ENCODE assay signal across 8 cellular contexts in genomic region chr14:34874386-34875030, GRCh38. TPM values are rescaled to one million over a fixed set of nuclear protein-coding genes. Genes with fewer than 3 reads are reported as not detected.
DNase-seq lines count a peak whose midpoint lies in the region; ATAC-seq and TF ChIP-seq lines count a peak whose summit lies in the region.

No MANE protein-coding gene starts in this region.

- POLR2A ChIA-PET in SK-N-SH (lab: Yijun Ruan, JAX), result interaction anchor here (0.9 to 2.6 kb wide), 6 partner anchors 9 to 682 kb away, joined by 3 to 18 read pairs (median 4); partner anchors contain the start of genes FAM177A1, PPP2R3C and SRP54

- peak overlapping the region; percentile 96 for H3K9ac ChIP-seq in SK-N-SH

- TF ChIP-seq CTCF in SK-N-SH (IDR thresholded peaks at IDR 0.05), result no peak; the same call in 1 of the 2 replicates

- intact Hi-C loops in sciatic nerve (cut with DNase I), result no loop called here

- TF ChIP-seq EP300 in SK-N-SH (IDR thresholded peaks at IDR 0.05; ENCODE audit: borderline replicate concordance in 1 of 2, low read depth in 1 of 2, low read length in 1 of 2), result no peak

- peaks cover 3 to 6% of the 10 kb centered on the region in 2 experiments; a peak in 3 of 4 replicates for H3K4me1 ChIP-seq in SK-N-SH (ENCODE audit: control insufficient read depth in 1 of 2, insufficient read depth in 2 of 2, low read depth in 1 of 2, low read length in 1 of 2)

- peak overlapping the region; percentile 95 to 98 for H3K27ac ChIP-seq in SK-N-SH (ENCODE audit: low read depth in 2 of 2, low read length in 1 of 2)
- H3K27ac ChIP-seq in angular gyrus (ENCODE audit: low read depth, low read length), result peak overlapping the region; percentile 88

- H3K27me3 ChIP-seq in SK-N-SH (ENCODE audit: insufficient read depth), result no peaks in the 10 kb centered on the region

- H3F3A ChIP-seq in SK-N-SH (replicated peaks; ENCODE audit: insufficient read depth), result peaks cover 18% of the 10 kb centered on the region

- no peaks in the 10 kb centered on the region for H3K9me3 ChIP-seq in SK-N-SH

- peaks cover 24% of the 10 kb centered on the region for H4K20me1 ChIP-seq in SK-N-SH (ENCODE audit: insufficient read depth)

- peaks cover 3 to 8% of the 10 kb centered on the region in 2 experiments for H3K36me3 ChIP-seq in SK-N-SH (replicated peaks in 1 of 2; ENCODE audit: control insufficient read depth in 1 of 2, insufficient read depth in 2 of 2, low read length in 1 of 2)

- peak; percentile 75 for DNase-seq in GM03348 (ENCODE audit: low spot score)
- peak; percentile 24 for DNase-seq in Jurkat, Clone E6-1 (ENCODE audit: low read depth, low spot score)
- peak; percentile 86 for DNase-seq in SK-N-SH
- DNase-seq in hepatic stellate cell (ENCODE audit: low spot score), result peak; percentile 44
- DNase-seq in sciatic nerve (ENCODE audit: low spot score), result peak; percentile 73
- DNase-seq in OCI-M2 (lab: John Stamatoyannopoulos, UW; ENCODE audit: unreplicated experiment), result no peak

- H3K4me3 ChIP-seq in Jurkat, Clone E6-1 (ENCODE audit: low read length), result peak overlapping the region; percentile 78
- peak overlapping the region; percentile 86 to 91 for H3K4me3 ChIP-seq in SK-N-SH (ENCODE audit: low read depth in 2 of 2, low read length in 1 of 2)

- H3K9me2 ChIP-seq in SK-N-SH, result no peaks in the 10 kb centered on the region

- CTCF ChIA-PET in SK-N-SH (lab: Yijun Ruan, JAX), result interaction anchor here (0.9 to 1.6 kb wide), 2 partner anchors 107 to 152 kb away, joined by 3 to 6 read pairs; no protein-coding TSS in a partner anchor

- ATAC-seq in GM21723 (IDR thresholded peaks at IDR 0.05; ENCODE audit: unreplicated experiment) (peak; percentile 22), sciatic nerve (peak; percentile 13)

- peak overlapping the region; percentile 95 for H2AFZ ChIP-seq in SK-N-SH (ENCODE audit: low read depth)

- WGBS in SK-N-SH (ENCODE audit: low lambda C conversion rate), result 2% methylated on average over 24 of the region's 85 CpGs

- TF ChIP-seq RAD21 in SK-N-SH (IDR thresholded peaks at IDR 0.05; ENCODE audit: low read length), result peak; percentile 25

- H3K79me2 ChIP-seq in SK-N-SH (ENCODE audit: insufficient read depth), result peaks cover 69% of the 10 kb centered on the region

- H3K4me2 ChIP-seq in SK-N-SH, result peak overlapping the region; percentile 90

TF ChIP-seq in SK-N-SH, 30 proteins besides CTCF, POLR2A, EP300 and RAD21:
- TF ChIP-seq, protein P1, sequence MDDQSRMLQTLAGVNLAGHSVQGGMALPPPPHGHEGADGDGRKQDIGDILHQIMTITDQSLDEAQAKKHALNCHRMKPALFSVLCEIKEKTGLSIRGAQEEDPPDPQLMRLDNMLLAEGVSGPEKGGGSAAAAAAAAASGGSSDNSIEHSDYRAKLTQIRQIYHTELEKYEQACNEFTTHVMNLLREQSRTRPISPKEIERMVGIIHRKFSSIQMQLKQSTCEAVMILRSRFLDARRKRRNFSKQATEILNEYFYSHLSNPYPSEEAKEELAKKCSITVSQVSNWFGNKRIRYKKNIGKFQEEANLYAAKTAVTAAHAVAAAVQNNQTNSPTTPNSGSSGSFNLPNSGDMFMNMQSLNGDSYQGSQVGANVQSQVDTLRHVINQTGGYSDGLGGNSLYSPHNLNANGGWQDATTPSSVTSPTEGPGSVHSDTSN (IDR thresholded peaks at IDR 0.05), result no peak
- TF ChIP-seq YY1 (IDR thresholded peaks at IDR 0.05; ENCODE audit: low read depth), result no peak
- no peak for TF ChIP-seq GATA2 (CRISPR knock-in tag; IDR thresholded peaks at IDR 0.05)
- TF ChIP-seq NFIC (IDR thresholded peaks at IDR 0.05; ENCODE audit: borderline replicate concordance), result no peak
- no peak; the same call in 1 of the 2 replicates for TF ChIP-seq MXI1 (IDR thresholded peaks at IDR 0.05; ENCODE audit: low read depth, low read length)
- no peak for TF ChIP-seq EZH2phosphoT487 (IDR thresholded peaks at IDR 0.05; ENCODE audit: borderline replicate concordance, low read depth)
- no peak for TF ChIP-seq TAF1 (IDR thresholded peaks at IDR 0.05; ENCODE audit: borderline replicate concordance, low read depth, low read length)
- no peak for TF ChIP-seq RXRA (IDR thresholded peaks at IDR 0.05; ENCODE audit: borderline replicate concordance, low read depth)
- TF ChIP-seq, protein P2, sequence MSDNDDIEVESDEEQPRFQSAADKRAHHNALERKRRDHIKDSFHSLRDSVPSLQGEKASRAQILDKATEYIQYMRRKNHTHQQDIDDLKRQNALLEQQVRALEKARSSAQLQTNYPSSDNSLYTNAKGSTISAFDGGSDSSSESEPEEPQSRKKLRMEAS (IDR thresholded peaks at IDR 0.05; ENCODE audit: low read depth), result no peak; the same call in none of the 2 replicates
- no peak for TF ChIP-seq FOSL2 (IDR thresholded peaks at IDR 0.05; ENCODE audit: borderline replicate concordance, low read depth)
- TF ChIP-seq NRF1 (IDR thresholded peaks at IDR 0.05; ENCODE audit: low read depth, low read length), result no peak
- no peak for TF ChIP-seq CHD2 (IDR thresholded peaks at IDR 0.05; ENCODE audit: low read length, partially characterized antibody)
- TF ChIP-seq, protein P3, sequence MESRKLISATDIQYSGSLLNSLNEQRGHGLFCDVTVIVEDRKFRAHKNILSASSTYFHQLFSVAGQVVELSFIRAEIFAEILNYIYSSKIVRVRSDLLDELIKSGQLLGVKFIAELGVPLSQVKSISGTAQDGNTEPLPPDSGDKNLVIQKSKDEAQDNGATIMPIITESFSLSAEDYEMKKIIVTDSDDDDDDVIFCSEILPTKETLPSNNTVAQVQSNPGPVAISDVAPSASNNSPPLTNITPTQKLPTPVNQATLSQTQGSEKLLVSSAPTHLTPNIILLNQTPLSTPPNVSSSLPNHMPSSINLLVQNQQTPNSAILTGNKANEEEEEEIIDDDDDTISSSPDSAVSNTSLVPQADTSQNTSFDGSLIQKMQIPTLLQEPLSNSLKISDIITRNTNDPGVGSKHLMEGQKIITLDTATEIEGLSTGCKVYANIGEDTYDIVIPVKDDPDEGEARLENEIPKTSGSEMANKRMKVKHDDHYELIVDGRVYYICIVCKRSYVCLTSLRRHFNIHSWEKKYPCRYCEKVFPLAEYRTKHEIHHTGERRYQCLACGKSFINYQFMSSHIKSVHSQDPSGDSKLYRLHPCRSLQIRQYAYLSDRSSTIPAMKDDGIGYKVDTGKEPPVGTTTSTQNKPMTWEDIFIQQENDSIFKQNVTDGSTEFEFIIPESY (IDR thresholded peaks at IDR 0.05; ENCODE audit: borderline replicate concordance, low read depth), result no peak

RNA-seq across cellular contexts. Expression of gene BAZ1A, which starts 0.7 kb away (rescaled TPM):
- 26.4 TPM for polyA plus RNA-seq in Jurkat, Clone E6-1 (2012; ENCODE audit: insufficient read depth, insufficient read length)
- 17.4 and 19.3 TPM in 2 replicates for polyA plus RNA-seq in SK-N-SH (2012; rRNA removed)
- 22.0 and 30.2 TPM in 2 replicates for polyA plus RNA-seq in SK-N-SH (2012; cell fraction: cytosol; rRNA removed)
- 16.0 and 43.6 TPM in 2 replicates for polyA plus RNA-seq in SK-N-SH (2012; cell fraction: nucleus; rRNA removed)
- total RNA-seq in sciatic nerve, result 30.1 TPM
